11 cellular contexts compared by ENCODE assay signal in genomic region chr1:41151846-41152245, GRCh38.
DNase-seq lines count a peak whose midpoint lies in the region; ATAC-seq, FAIRE-seq and TF ChIP-seq lines count a peak whose summit lies in the region.
"Had no signal": no experiment of that assay in that cellular context is flagged by ENCODE, and none has a peak within 500 bp of the region (broad histone marks: within the 10 kb centered on the region; RNA-seq: fewer than 3 reads in every experiment).

No MANE protein-coding gene starts in this region.

- intact Hi-C loops in HepG2 (cut with micrococcal nuclease; ENCODE audit: unreplicated experiment) = loop anchor here (10.0 kb wide), 1 partner anchor 93 kb away; the partner anchor contains the start of gene SCMH1
- intact Hi-C loops in CD4-positive, alpha-beta memory T cell (cut with micrococcal nuclease) = no loop called here

- H3K36me3 Mint-ChIP-seq in CD4-positive, alpha-beta memory T cell = peaks cover 23 to 33% of the 10 kb centered on the region in 2 donors

- H3K9me3 ChIP-seq in liver (ENCODE audit: control insufficient read depth in 4 of 4, low read length in 3 of 4) = no peaks in the 10 kb centered on the region
- no peaks in the 10 kb centered on the region for H3K9me3 ChIP-seq in HepG2 (ENCODE audit: low read length)
- no peaks in the 10 kb centered on the region for H3K9me3 ChIP-seq in gastroesophageal sphincter
- H3K9me3 ChIP-seq in trophoblast cell (ENCODE audit: insufficient read depth, low read depth, low read length) = no peaks in the 10 kb centered on the region
- H3K9me3 ChIP-seq in CD4-positive, alpha-beta memory T cell (ENCODE audit: control insufficient read depth in 1 of 2, low read length in 2 of 2) = no peaks in the 10 kb centered on the region

- no peak overlapping the region for H2BK5ac ChIP-seq in trophoblast cell (ENCODE audit: low read depth, low read length, poor library complexity)

- no TSS peak for BruUV-seq in HepG2 (replicated peaks; lab: Mats Ljungman, UMichigan)

- H2BK12ac ChIP-seq in trophoblast cell (ENCODE audit: low read length) = peak overlapping the region; percentile 80

- peak overlapping the region; percentile 74 for H2AK5ac ChIP-seq in trophoblast cell (ENCODE audit: low read length)

- no peak for DNase-seq in HepG2 (ENCODE audit: low spot score)
- no peak for DNase-seq in trophoblast cell
- no peak for DNase-seq in CD4-positive, alpha-beta memory T cell
- no peak for DNase-seq in SKM-1 (lab: John Stamatoyannopoulos, UW; ENCODE audit: unreplicated experiment)
- DNase-seq in anterior cingulate cortex (lab: John Stamatoyannopoulos, UW) = no peak
- DNase-seq: activated naive CD4-positive, alpha-beta T cell; cerebellar nuclear complex; NCI-H2107 had no signal

- CTCF ChIA-PET in HepG2 (lab: Yijun Ruan, JAX; ENCODE audit: low intra/inter-chr PET ratio, low total read pairs) = no interaction called here
- CTCF ChIA-PET in CD4-positive, alpha-beta memory T cell (lab: Charles Lee; ENCODE audit: partially characterized antibody) = no interaction called here

- peak overlapping the region; percentile 65 for H4K8ac ChIP-seq in trophoblast cell (ENCODE audit: low read depth, low read length)

- no peaks in the 10 kb centered on the region for H4K20me1 ChIP-seq in HepG2 (ENCODE audit: insufficient read depth, low read length)

- no peak overlapping the region for H3K9ac ChIP-seq in liver (ENCODE audit: low read depth in 1 of 2, low read length in 2 of 2)
- H3K9ac ChIP-seq in HepG2 (ENCODE audit: insufficient read depth, low read depth, low read length) = no peak overlapping the region
- H3K9ac ChIP-seq in trophoblast cell (ENCODE audit: low read length) = no peak overlapping the region

- H3K27ac ChIP-seq in liver (ENCODE audit: low read depth in 1 of 2, low read length in 2 of 2) (peak overlapping the region; percentile 74 to 89), HepG2 (ENCODE audit: extremely low read length, insufficient read depth, low read length) (no peak overlapping the region), gastroesophageal sphincter (peak overlapping the region; percentile 21 to 82 (median 78)), trophoblast cell (ENCODE audit: low read depth, low read length) (no peak overlapping the region)
- no peak overlapping the region for H3K27ac ChIP-seq in CD4-positive, alpha-beta memory T cell (ENCODE audit: low read depth, low read length)

- no peaks in the 10 kb centered on the region for H3K36me3 ChIP-seq in liver (ENCODE audit: control insufficient read depth in 4 of 4, insufficient read depth in 3 of 4, low read depth in 1 of 4, low read length in 3 of 4)
- peaks cover 2 to 12% of the 10 kb centered on the region in 2 experiments; a peak in 3 of 5 replicates for H3K36me3 ChIP-seq in HepG2 (replicated peaks in 1 of 2; ENCODE audit: control insufficient read depth in 1 of 2, insufficient read depth in 2 of 2, low read length in 2 of 2)
- H3K36me3 ChIP-seq in gastroesophageal sphincter = peaks cover 0 to 17% of the 10 kb centered on the region in 2 donors
- peaks cover 0 to 3% of the 10 kb centered on the region in 2 experiments for H3K36me3 ChIP-seq in trophoblast cell (ENCODE audit: control insufficient read depth in 1 of 2, insufficient read depth in 2 of 2, low read length in 2 of 2)
- peaks cover 10% of the 10 kb centered on the region for H3K36me3 ChIP-seq in CD4-positive, alpha-beta memory T cell (ENCODE audit: insufficient read depth, low read length)

- no peaks in the 10 kb centered on the region for H3K4me1 Mint-ChIP-seq in CD4-positive, alpha-beta memory T cell

- in situ Hi-C loops in HepG2 (cut with HindIII; ENCODE audit: extremely low pct_ligation_motif_present, low pct_unique_long_range_greater_than_20kb) = no loop called here

- TF ChIP-seq EP300 in HepG2 (IDR thresholded peaks at IDR 0.05; ENCODE audit: low read depth in 2 of 2, low read length in 2 of 2) (no peak), HepG2 (CRISPR knock-in tag; IDR thresholded peaks at IDR 0.05; ENCODE audit: borderline replicate concordance) (no peak), gastroesophageal sphincter (IDR thresholded peaks at IDR 0.05) (no peak)

- POLR2A ChIA-PET in HepG2 (lab: Yijun Ruan, JAX) = interaction anchor here (3.0 kb wide), 1 partner anchor 90 kb away, joined by 16 read pairs; the partner anchor contains the start of gene SCMH1
- POLR2A ChIA-PET in CD4-positive, alpha-beta memory T cell (lab: Charles Lee; ENCODE audit: partially characterized antibody) = no interaction called here

- H3K4me2 ChIP-seq in HepG2 (ENCODE audit: low read depth, low read length) (no peak overlapping the region), trophoblast cell (ENCODE audit: low read length) (no peak overlapping the region)

- no peak overlapping the region for H3K4me3 Mint-ChIP-seq in CD4-positive, alpha-beta memory T cell

- H2BK120ac ChIP-seq in trophoblast cell (ENCODE audit: insufficient read depth, low read length, poor library complexity) = peak overlapping the region; percentile 80

- TF ChIP-seq RAD21 in liver (IDR thresholded peaks at IDR 0.05) (no peak), HepG2 (CRISPR knock-in tag; IDR thresholded peaks at IDR 0.05) (no peak)

- H3K9me3 Mint-ChIP-seq in CD4-positive, alpha-beta memory T cell = no peaks in the 10 kb centered on the region

- no peak overlapping the region for H2AFZ ChIP-seq in HepG2 (ENCODE audit: low read length)
- no peak overlapping the region for H2AFZ ChIP-seq in trophoblast cell (ENCODE audit: insufficient read depth, low read length, poor library complexity)

- WGBS in liver = 87% methylated on average over 4 of the region's 4 CpGs
- WGBS in HepG2 (ENCODE audit: low lambda C conversion rate) = 100% methylated on average over 4 of the region's 4 CpGs
- 44 to 58% methylated on average over 4 of the region's 4 CpGs for WGBS in gastroesophageal sphincter (ENCODE audit: low coverage in 1 of 2), 2 donors
- no CpG with 5 or more reads among the region's 4 CpGs for WGBS in trophoblast cell (ENCODE audit: extremely low coverage, insufficient coverage, insufficient read length)

- H3K23ac ChIP-seq in trophoblast cell (ENCODE audit: low read length) = no peak overlapping the region

- H3K79me1 ChIP-seq in trophoblast cell (ENCODE audit: low read length) = peaks cover 2% of the 10 kb centered on the region

- H3K27me3 Mint-ChIP-seq in CD4-positive, alpha-beta memory T cell = no peaks in the 10 kb centered on the region

- H3K4me3 ChIP-seq in liver (ENCODE audit: low read depth in 1 of 3, low read length in 3 of 3) = no peak overlapping the region
- H3K4me3 ChIP-seq in HepG2 (replicated peaks in 1 of 3; ENCODE audit: insufficient read depth in 1 of 3, low read depth in 2 of 3, low read length in 3 of 3) = no peak overlapping the region
- H3K4me3 ChIP-seq in gastroesophageal sphincter = no peak overlapping the region
- no peak overlapping the region for H3K4me3 ChIP-seq in trophoblast cell (ENCODE audit: low read depth, low read length)
- H3K4me3 ChIP-seq in CD4-positive, alpha-beta memory T cell (ENCODE audit: low read length in 2 of 2) = no peak overlapping the region

- peak overlapping the region; percentile 87 for H4K91ac ChIP-seq in trophoblast cell (ENCODE audit: low read depth, low read length)

- H3K27ac Mint-ChIP-seq in CD4-positive, alpha-beta memory T cell = peak overlapping the region in 1 of 7 donors; percentile 3

- no peak overlapping the region for H3K4ac ChIP-seq in trophoblast cell (ENCODE audit: low read depth, low read length)

- no peaks in the 10 kb centered on the region for H3K79me2 ChIP-seq in HepG2 (ENCODE audit: insufficient read depth, low read length)
- H3K79me2 ChIP-seq in trophoblast cell (ENCODE audit: control insufficient read depth, insufficient read depth, low read length, poor library complexity) = peaks cover 1% of the 10 kb centered on the region

- H4K12ac ChIP-seq in trophoblast cell (ENCODE audit: low read depth, low read length) = no peak overlapping the region

- H3K4me1 ChIP-seq in liver (ENCODE audit: control insufficient read depth in 4 of 4, insufficient read depth in 4 of 4, low read length in 3 of 4) = peaks cover 20 to 51% (median 25%) of the 10 kb centered on the region in 4 donors
- peaks cover 33% of the 10 kb centered on the region for H3K4me1 ChIP-seq in HepG2 (ENCODE audit: insufficient read depth, low read length)
- H3K4me1 ChIP-seq in gastroesophageal sphincter = peaks cover 2 to 41% (median 9%) of the 10 kb centered on the region in 3 donors
- peaks cover 2 to 4% of the 10 kb centered on the region in 2 experiments for H3K4me1 ChIP-seq in trophoblast cell (ENCODE audit: control insufficient read depth in 1 of 2, insufficient read depth in 2 of 2, low read length in 2 of 2)
- no peaks in the 10 kb centered on the region for H3K4me1 ChIP-seq in CD4-positive, alpha-beta memory T cell (ENCODE audit: insufficient read depth, low read length)

- TF ChIP-seq CTCF in liver (IDR thresholded peaks at IDR 0.05; ENCODE audit: low read depth, low read length, missing input control) (no peak), HepG2 (CRISPR knock-in tag; IDR thresholded peaks at IDR 0.05) (no peak), gastroesophageal sphincter (IDR thresholded peaks at IDR 0.05) (no peak)

- no peak for TF ChIP-seq POLR2A in HepG2 (IDR thresholded peaks at IDR 0.05; ENCODE audit: insufficient read depth in 1 of 2, low read depth in 2 of 2, low read length in 2 of 2)
- TF ChIP-seq POLR2A in gastroesophageal sphincter (IDR thresholded peaks at IDR 0.05) = no peak

- no peaks in the 10 kb centered on the region for H3K27me3 ChIP-seq in liver (ENCODE audit: control insufficient read depth in 4 of 4, insufficient read depth in 4 of 4, low read length in 3 of 4)
- no peaks in the 10 kb centered on the region for H3K27me3 ChIP-seq in HepG2 (ENCODE audit: control insufficient read depth in 1 of 2, insufficient read depth in 2 of 2, low read length in 2 of 2)
- H3K27me3 ChIP-seq in gastroesophageal sphincter = no peaks in the 10 kb centered on the region
- no peaks in the 10 kb centered on the region for H3K27me3 ChIP-seq in trophoblast cell (ENCODE audit: insufficient read depth, low read length)
- no peaks in the 10 kb centered on the region for H3K27me3 ChIP-seq in CD4-positive, alpha-beta memory T cell (ENCODE audit: insufficient read depth, low read length)

- no peak overlapping the region for H3K14ac ChIP-seq in trophoblast cell (ENCODE audit: low read length)

- no peak for ATAC-seq in HepG2
- ATAC-seq in gastroesophageal sphincter = no peak
- no peak for ATAC-seq in HG03460 (IDR thresholded peaks at IDR 0.05; ENCODE audit: unreplicated experiment)

- no peak overlapping the region for H3K18ac ChIP-seq in trophoblast cell (ENCODE audit: low read length)

- FAIRE-seq in HepG2 (lab: Jason Lieb, UNC) = no peak

TF ChIP-seq in liver, 16 proteins besides CTCF, POLR2A, EP300 and RAD21 (continues in another document):
- TF ChIP-seq FOXA2 (IDR thresholded peaks at IDR 0.05) = no peak

TF ChIP-seq in HepG2, 621 proteins besides CTCF, POLR2A, EP300 and RAD21 (continues in another document):
- TF ChIP-seq NR1H2 (CRISPR knock-in tag; IDR thresholded peaks at IDR 0.05; ENCODE audit: borderline replicate concordance, low read depth) = no peak
- TF ChIP-seq ZNF263 (CRISPR knock-in tag; IDR thresholded peaks at IDR 0.05) = no peak

Comparison
In these comparisons a context has a peak if more than half of its experiments do, and no peak if none do; other contexts are left out.
1. H3K27ac ChIP-seq: peak in liver (2 of 2) and gastroesophageal sphincter (4 of 4); none in HepG2 (single experiment), trophoblast cell (single experiment) and CD4-positive, alpha-beta memory T cell (single experiment).